In the genomic region with DNA sequence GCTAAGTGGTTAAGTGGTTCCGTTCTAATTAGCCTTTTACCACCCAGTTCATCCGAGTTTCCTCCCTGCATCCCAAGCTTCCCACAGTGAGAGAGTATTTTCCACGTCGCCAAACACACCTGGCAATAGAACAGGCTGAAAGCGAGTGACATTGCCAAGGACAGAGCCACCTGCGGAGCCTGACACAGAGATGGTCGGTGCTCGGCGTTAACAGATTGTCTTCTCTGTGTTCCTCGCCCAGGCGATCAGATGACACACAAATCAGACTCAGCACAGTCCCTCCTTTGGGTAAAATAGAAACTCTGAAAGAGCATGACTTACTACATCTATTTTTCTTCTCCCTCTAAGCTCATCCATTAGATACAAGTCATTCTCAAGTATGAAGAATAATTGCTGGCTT, we compare ENCODE assay signal across 1 cellular context.
TF ChIP-seq lines count a peak whose summit lies in the region.

No MANE protein-coding gene starts in this region.

TF ChIP-seq in IMR-90, 13 proteins besides CTCF, POLR2A, EP300 and RAD21 (continued from another document):
- TF ChIP-seq CHD1 (IDR thresholded peaks at IDR 0.05; ENCODE audit: low read depth, low read length) = no peak
- TF ChIP-seq, protein P1, sequence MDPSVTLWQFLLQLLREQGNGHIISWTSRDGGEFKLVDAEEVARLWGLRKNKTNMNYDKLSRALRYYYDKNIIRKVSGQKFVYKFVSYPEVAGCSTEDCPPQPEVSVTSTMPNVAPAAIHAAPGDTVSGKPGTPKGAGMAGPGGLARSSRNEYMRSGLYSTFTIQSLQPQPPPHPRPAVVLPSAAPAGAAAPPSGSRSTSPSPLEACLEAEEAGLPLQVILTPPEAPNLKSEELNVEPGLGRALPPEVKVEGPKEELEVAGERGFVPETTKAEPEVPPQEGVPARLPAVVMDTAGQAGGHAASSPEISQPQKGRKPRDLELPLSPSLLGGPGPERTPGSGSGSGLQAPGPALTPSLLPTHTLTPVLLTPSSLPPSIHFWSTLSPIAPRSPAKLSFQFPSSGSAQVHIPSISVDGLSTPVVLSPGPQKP (IDR thresholded peaks at IDR 0.05; ENCODE audit: borderline replicate concordance, low read depth, low read length) = no peak
- TF ChIP-seq FOS (IDR thresholded peaks at IDR 0.05; ENCODE audit: low read depth, low read length) = no peak
- no peak for TF ChIP-seq MXI1 (IDR thresholded peaks at IDR 0.05; ENCODE audit: borderline replicate concordance, low read depth, low read length)
- no peak for TF ChIP-seq RFX5 (IDR thresholded peaks at IDR 0.05; ENCODE audit: low read depth, low read length)
- no peak for TF ChIP-seq BHLHE40 (IDR thresholded peaks at IDR 0.05; ENCODE audit: low read depth, low read length)
- TF ChIP-seq, protein P2, sequence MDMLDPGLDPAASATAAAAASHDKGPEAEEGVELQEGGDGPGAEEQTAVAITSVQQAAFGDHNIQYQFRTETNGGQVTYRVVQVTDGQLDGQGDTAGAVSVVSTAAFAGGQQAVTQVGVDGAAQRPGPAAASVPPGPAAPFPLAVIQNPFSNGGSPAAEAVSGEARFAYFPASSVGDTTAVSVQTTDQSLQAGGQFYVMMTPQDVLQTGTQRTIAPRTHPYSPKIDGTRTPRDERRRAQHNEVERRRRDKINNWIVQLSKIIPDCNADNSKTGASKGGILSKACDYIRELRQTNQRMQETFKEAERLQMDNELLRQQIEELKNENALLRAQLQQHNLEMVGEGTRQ (IDR thresholded peaks at IDR 0.05; ENCODE audit: low read depth, low read length) = no peak
